In genomic region chr11:76394411-76394810, GRCh38 we compare ENCODE assay signal across 27 cellular contexts.
"Had no signal": no experiment of that assay in that cellular context is flagged by ENCODE, and none has a peak within 500 bp of the region (broad histone marks: within the 10 kb centered on the region; RNA-seq: fewer than 3 reads in every experiment).

No MANE protein-coding gene starts in this region.

- H3K36me3 Mint-ChIP-seq: neural progenitor cell; stimulated activated effector memory CD8-positive, alpha-beta T cell treated with anti-CD3 and anti-CD28 coated beads, Interleukin-12 subunit alpha, Interleukin-12 subunit beta, amount 100 ng/mL, for 72 hours; stimulated activated naive B cell treated with anti-CD40 and anti-IgM and Interleukin-4, amounts not matched to agents 10 μg/mL and 1 μg/mL and 100 μg/mL, for 72 hours had no signal

- H3K4me3 Mint-ChIP-seq: nephron; neural progenitor cell; stimulated activated effector memory CD8-positive, alpha-beta T cell treated with anti-CD3 and anti-CD28 coated beads, Interleukin-12 subunit alpha, Interleukin-12 subunit beta, amount 100 ng/mL, for 72 hours; stimulated activated naive B cell treated with anti-CD40 and anti-IgM and Interleukin-4, amounts not matched to agents 10 μg/mL and 1 μg/mL and 100 μg/mL, for 72 hours; stimulated activated naive CD8-positive, alpha-beta T cell treated with anti-CD3 and anti-CD28 coated beads, Interleukin-15, Interleukin-2, amounts not matched to agents 100 ng/mL and 50 ng/mL, for 24 hours had no signal

- H3K36me3 ChIP-seq: neural progenitor cell, ovary, right lobe of liver, sigmoid colon, stomach, thoracic aorta, thyroid gland, tibial nerve, upper lobe of left lung, vagina had no signal

- ATAC-seq: psoas muscle; right cardiac atrium; right lobe of liver; stimulated activated effector memory CD8-positive, alpha-beta T cell treated with anti-CD3 and anti-CD28 coated beads, Interleukin-12 subunit alpha, Interleukin-12 subunit beta, amount 100 ng/mL, for 72 hours; stimulated activated naive B cell treated with anti-CD40 and anti-IgM and Interleukin-4, amounts not matched to agents 10 μg/mL and 1 μg/mL and 100 μg/mL, for 72 hours had no signal

- H3K27me3 ChIP-seq: neural progenitor cell, ovary, right lobe of liver, sigmoid colon, stomach, thyroid gland, tibial nerve, upper lobe of left lung, vagina had no signal

- H3K27ac ChIP-seq: neural progenitor cell, ovary, parathyroid adenoma, psoas muscle, right lobe of liver, sigmoid colon, stomach, thoracic aorta, thyroid gland, tibial nerve, upper lobe of left lung, vagina had no signal

- H3K4me3 ChIP-seq: neural progenitor cell, ovary, psoas muscle, right lobe of liver, sigmoid colon, stomach, thoracic aorta, thyroid gland, tibial nerve, upper lobe of left lung, vagina had no signal

- H3K9me3 Mint-ChIP-seq: nephron; neural progenitor cell; stimulated activated effector memory CD8-positive, alpha-beta T cell treated with anti-CD3 and anti-CD28 coated beads, Interleukin-12 subunit alpha, Interleukin-12 subunit beta, amount 100 ng/mL, for 72 hours; stimulated activated naive B cell treated with anti-CD40 and anti-IgM and Interleukin-4, amounts not matched to agents 10 μg/mL and 1 μg/mL and 100 μg/mL, for 72 hours; stimulated activated naive CD8-positive, alpha-beta T cell treated with anti-CD3 and anti-CD28 coated beads, Interleukin-15, Interleukin-2, amounts not matched to agents 100 ng/mL and 50 ng/mL, for 24 hours had no signal

- H3K4me1 Mint-ChIP-seq: stimulated activated effector memory CD8-positive, alpha-beta T cell treated with anti-CD3 and anti-CD28 coated beads, Interleukin-12 subunit alpha, Interleukin-12 subunit beta, amount 100 ng/mL, for 72 hours had no signal

- DNase-seq: occipital lobe; ovary; posterior cingulate gyrus; psoas muscle; right cardiac atrium; right lobe of liver; sigmoid colon; small intestine; stimulated activated CD4-positive, alpha-beta T cell treated with anti-CD3 and anti-CD28 coated beads, Interleukin-15, amount 100 ng/mL, for 24 hours; stimulated activated CD4-positive, alpha-beta T cell treated with anti-CD3 and anti-CD28 coated beads, Interleukin-2, amount 100 ng/mL, for 24 hours; stimulated activated CD4-positive, alpha-beta T cell treated with anti-CD3 and anti-CD28 coated beads, Interleukin-2, amount 100 ng/mL, for 48 hours; stimulated activated CD4-positive, alpha-beta T cell treated with anti-CD3 and anti-CD28 coated beads, Interleukin-4, amount 100 ng/mL, for 24 hours; stimulated activated naive B cell treated with anti-CD40 and anti-IgM and Interleukin-4, amounts not matched to agents 10 μg/mL and 1 μg/mL and 100 μg/mL, for 72 hours; stimulated activated naive CD4-positive, alpha-beta T cell treated with Interleukin-2 at 50 U/mL for 16 hours; stomach; thyroid gland; trophoblast cell; upper lobe of left lung had no signal

- H3K27ac Mint-ChIP-seq: neural progenitor cell; progenitor cell of endocrine pancreas; stimulated activated effector memory CD8-positive, alpha-beta T cell treated with anti-CD3 and anti-CD28 coated beads, Interleukin-12 subunit alpha, Interleukin-12 subunit beta, amount 100 ng/mL, for 72 hours; stimulated activated naive B cell treated with anti-CD40 and anti-IgM and Interleukin-4, amounts not matched to agents 10 μg/mL and 1 μg/mL and 100 μg/mL, for 72 hours; stimulated activated naive CD8-positive, alpha-beta T cell treated with anti-CD3 and anti-CD28 coated beads, Interleukin-15, Interleukin-2, amounts not matched to agents 100 ng/mL and 50 ng/mL, for 24 hours had no signal

- H3K27me3 Mint-ChIP-seq: progenitor cell of endocrine pancreas; stimulated activated naive B cell treated with anti-CD40 and anti-IgM and Interleukin-4, amounts not matched to agents 10 μg/mL and 1 μg/mL and 100 μg/mL, for 72 hours; stimulated activated naive CD8-positive, alpha-beta T cell treated with anti-CD3 and anti-CD28 coated beads, Interleukin-15, Interleukin-2, amounts not matched to agents 100 ng/mL and 50 ng/mL, for 24 hours had no signal

- H3K4me1 ChIP-seq: neural progenitor cell, parathyroid adenoma, psoas muscle, right lobe of liver, thyroid gland, tibial nerve, upper lobe of left lung, vagina had no signal

- H3K9me3 ChIP-seq: ovary, psoas muscle, right lobe of liver, sigmoid colon, stomach, thoracic aorta, thyroid gland, tibial nerve, upper lobe of left lung, vagina had no signal
